ENCODE assay signal across 13 cellular contexts in genomic region chr11:36156486-36157150, GRCh38.
DNase-seq lines count a peak whose midpoint lies in the region; ATAC-seq and TF ChIP-seq lines count a peak whose summit lies in the region.
"Had no signal": no experiment of that assay in that cellular context is flagged by ENCODE, and none has a peak within 500 bp of the region (broad histone marks: within the 10 kb centered on the region; RNA-seq: fewer than 3 reads in every experiment).

No MANE protein-coding gene starts in this region.

- H3K27me3 Mint-ChIP-seq in activated naive CD8-positive, alpha-beta T cell treated with anti-CD3 and anti-CD28 coated beads for 36 hours: peaks cover 17% of the 10 kb centered on the region

- H3K36me3 ChIP-seq in heart left ventricle (no peaks in the 10 kb centered on the region), left ventricle myocardium inferior (no peaks in the 10 kb centered on the region)

- TF ChIP-seq CTCF in heart left ventricle (IDR thresholded peaks at IDR 0.05) (no peak), left ventricle myocardium inferior (IDR thresholded peaks at IDR 0.05; ENCODE audit: borderline replicate concordance) (no peak)

- H3K4me1 ChIP-seq in heart left ventricle: peaks cover 0 to 51% (median 11%) of the 10 kb centered on the region in 12 donors
- H3K4me1 ChIP-seq in left ventricle myocardium inferior: peaks cover 39% of the 10 kb centered on the region

- no peak overlapping the region for H3K27ac Mint-ChIP-seq in activated naive CD8-positive, alpha-beta T cell treated with anti-CD3 and anti-CD28 coated beads for 36 hours
- H3K27ac Mint-ChIP-seq: activated CD4-positive, alpha-beta T cell treated with anti-CD3 and anti-CD28 coated beads, Interleukin-2, amount 10 ng/mL, durations not matched to agents 7 days and 5 days; activated T-cell treated with anti-CD3 and anti-CD28 coated beads, Interleukin-2, amount 50 U/mL, for 72 hours had no signal

- H3K9me3 Mint-ChIP-seq in activated naive CD8-positive, alpha-beta T cell treated with anti-CD3 and anti-CD28 coated beads for 36 hours: no peaks in the 10 kb centered on the region
- H3K9me3 Mint-ChIP-seq: activated CD4-positive, alpha-beta T cell treated with anti-CD3 and anti-CD28 coated beads, Interleukin-2, amount 10 ng/mL, durations not matched to agents 7 days and 5 days; activated T-cell treated with anti-CD3 and anti-CD28 coated beads, Interleukin-2, amount 50 U/mL, for 72 hours; neural crest cell had no signal

- WGBS in heart left ventricle, 4 donors: 44 to 59% (median 47%) methylated on average over 4 of the region's 4 CpGs

- no peak overlapping the region for H3K4me3 Mint-ChIP-seq in activated naive CD8-positive, alpha-beta T cell treated with anti-CD3 and anti-CD28 coated beads for 36 hours
- H3K4me3 Mint-ChIP-seq: activated CD4-positive, alpha-beta T cell treated with anti-CD3 and anti-CD28 coated beads, Interleukin-2, amount 10 ng/mL, durations not matched to agents 7 days and 5 days; activated T-cell treated with anti-CD3 and anti-CD28 coated beads, Interleukin-2, amount 50 U/mL, for 72 hours; neural crest cell had no signal

- intact Hi-C loops in heart left ventricle (cut with DNase I): loop anchor here in 1 of 10 donors (5.0 to 10.0 kb wide), 2 partner anchors 101 to 672 kb away; no protein-coding TSS in a partner anchor
- intact Hi-C loops in cardiac septum (cut with DNase I): no loop called here
- intact Hi-C loops in left ventricle myocardium inferior (cut with micrococcal nuclease): no loop called here

- TF ChIP-seq POLR2A in heart left ventricle (IDR thresholded peaks at IDR 0.05): no peak

- no peak overlapping the region for H3K4me3 ChIP-seq in heart left ventricle
- no peak overlapping the region for H3K4me3 ChIP-seq in left ventricle myocardium inferior

- no peaks in the 10 kb centered on the region for H3K4me1 Mint-ChIP-seq in activated naive CD8-positive, alpha-beta T cell treated with anti-CD3 and anti-CD28 coated beads for 36 hours
- H3K4me1 Mint-ChIP-seq: activated CD4-positive, alpha-beta T cell treated with anti-CD3 and anti-CD28 coated beads, Interleukin-2, amount 10 ng/mL, durations not matched to agents 7 days and 5 days had no signal

- no peaks in the 10 kb centered on the region for H3K36me3 Mint-ChIP-seq in activated naive CD8-positive, alpha-beta T cell treated with anti-CD3 and anti-CD28 coated beads for 36 hours

- H3K27me3 ChIP-seq in heart left ventricle: no peaks in the 10 kb centered on the region
- peaks cover 14% of the 10 kb centered on the region for H3K27me3 ChIP-seq in left ventricle myocardium inferior (ENCODE audit: low read depth)

- no peak for DNase-seq in heart left ventricle
- no peak for DNase-seq in cardiac septum (ENCODE audit: low spot score)
- DNase-seq in astrocyte of the hippocampus (ENCODE audit: low read depth, low spot score): peak; percentile 25
- DNase-seq in left ventricle myocardium inferior: no peak
- DNase-seq in activated naive CD8-positive, alpha-beta T cell treated with anti-CD3 and anti-CD28 coated beads for 36 hours: no peak
- DNase-seq in activated CD4-positive, alpha-beta T cell treated with anti-CD3 and anti-CD28 coated beads, Interleukin-2, amount 50 U/mL, for 48 hours: no peak
- DNase-seq in T-helper 2 cell: no peak
- DNase-seq: activated CD4-positive, alpha-beta T cell treated with anti-CD3 and anti-CD28 coated beads, Interleukin-2, amount 10 ng/mL, durations not matched to agents 7 days and 5 days; activated T-cell treated with anti-CD3 and anti-CD28 coated beads, Interleukin-2, amount 50 U/mL, for 72 hours; effector CD4-positive, alpha-beta T cell; small intestine had no signal

- H3K27ac ChIP-seq in heart left ventricle: peak overlapping the region in 8 of 12 donors; percentile 9 to 68 (median 48)
- H3K27ac ChIP-seq in left ventricle myocardium inferior (replicated peaks): peak overlapping the region; percentile 75

- H3K9me3 ChIP-seq in heart left ventricle (no peaks in the 10 kb centered on the region), left ventricle myocardium inferior (replicated peaks) (no peaks in the 10 kb centered on the region)

- ATAC-seq in heart left ventricle (peak in 1 of 4 donors; percentile 41), HG02623 (IDR thresholded peaks at IDR 0.05; ENCODE audit: unreplicated experiment) (no peak)
- ATAC-seq: activated T-cell treated with anti-CD3 and anti-CD28 coated beads, Interleukin-2, amount 50 U/mL, for 72 hours had no signal
